11 cellular contexts compared by ENCODE assay signal in genomic region chr14:26377150-26377549, GRCh38.
"Had no signal": no experiment of that assay in that cellular context is flagged by ENCODE, and none has a peak within 500 bp of the region (broad histone marks: within the 10 kb centered on the region; RNA-seq: fewer than 3 reads in every experiment).

No MANE protein-coding gene starts in this region.

- H3K4me1 ChIP-seq: gastrocnemius medialis, parathyroid adenoma, upper lobe of right lung had no signal

- H3K36me3 ChIP-seq: gastrocnemius medialis, upper lobe of right lung had no signal

- H3K9ac ChIP-seq: parathyroid adenoma had no signal

- H3K27me3 Mint-ChIP-seq: stimulated activated naive CD8-positive, alpha-beta T cell treated with anti-CD3 and anti-CD28 coated beads, Interleukin-15, Interleukin-2, amounts not matched to agents 100 ng/mL and 50 ng/mL, for 24 hours had no signal

- H3K4me3 Mint-ChIP-seq: activated T-helper 1 cell treated with anti-CD3 and anti-CD28 coated beads, Interleukin-12 subunit alpha, Interleukin-12 subunit beta, Interleukin-2, Interleukin-4 antibody, amounts not matched to agents 30 ng/mL and 10 ng/mL and 1 ng/mL, durations not matched to agents 14 hours and 24 hours and 36 hours; stimulated activated naive CD8-positive, alpha-beta T cell treated with anti-CD3 and anti-CD28 coated beads, Interleukin-15, Interleukin-2, amounts not matched to agents 100 ng/mL and 50 ng/mL, for 24 hours had no signal

- H3K27ac ChIP-seq: gastrocnemius medialis, parathyroid adenoma, upper lobe of right lung had no signal

- ATAC-seq: gastrocnemius medialis, upper lobe of right lung had no signal

- H2AFZ ChIP-seq: parathyroid adenoma had no signal

- H3K79me2 ChIP-seq: parathyroid adenoma had no signal

- H3K27me3 ChIP-seq: gastrocnemius medialis, upper lobe of right lung had no signal

- H3K4me3 ChIP-seq: gastrocnemius medialis, upper lobe of right lung had no signal

- DNase-seq: activated CD4-positive, alpha-beta T cell treated with anti-CD3 and anti-CD28 coated beads for 48 hours; activated naive CD4-positive, alpha-beta T cell; aorta; gastrocnemius medialis; retina; stimulated activated CD4-positive, alpha-beta T cell treated with anti-CD3 and anti-CD28 coated beads, Interleukin-15, amount 100 ng/mL, for 24 hours; stimulated activated CD4-positive, alpha-beta T cell treated with anti-CD3 and anti-CD28 coated beads, Interleukin-4, amount 100 ng/mL, for 24 hours; upper lobe of right lung had no signal

- H3K9me3 ChIP-seq: gastrocnemius medialis, upper lobe of right lung had no signal

- H3K27ac Mint-ChIP-seq: activated T-helper 1 cell treated with anti-CD3 and anti-CD28 coated beads, Interleukin-12 subunit alpha, Interleukin-12 subunit beta, Interleukin-2, Interleukin-4 antibody, amounts not matched to agents 30 ng/mL and 10 ng/mL and 1 ng/mL, durations not matched to agents 14 hours and 24 hours and 36 hours; stimulated activated naive CD8-positive, alpha-beta T cell treated with anti-CD3 and anti-CD28 coated beads, Interleukin-15, Interleukin-2, amounts not matched to agents 100 ng/mL and 50 ng/mL, for 24 hours had no signal
